1 cellular context compared by ENCODE assay signal in the genomic region with DNA sequence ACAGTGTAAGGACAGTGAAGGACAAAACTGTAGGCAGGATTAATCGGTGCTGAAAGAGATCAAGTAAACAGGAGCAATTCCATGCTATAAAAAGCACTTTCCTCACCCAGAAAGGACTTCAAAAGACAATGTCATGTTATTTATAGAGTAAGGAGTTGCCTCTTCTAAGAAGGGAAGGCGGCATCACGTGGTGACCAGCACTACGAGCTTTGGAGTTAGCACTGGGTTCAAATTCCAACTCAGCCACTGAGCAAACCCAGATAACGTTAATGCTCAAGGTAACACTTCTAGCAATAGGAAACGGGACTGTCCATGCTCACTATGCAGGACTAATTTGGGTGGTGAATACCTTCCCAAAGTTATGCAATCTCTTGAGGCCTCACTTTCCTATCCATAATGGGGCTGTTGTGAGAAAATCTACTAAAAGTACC.
TF ChIP-seq lines count a peak whose summit lies in the region.

No MANE protein-coding gene starts in this region.

TF ChIP-seq in HepG2, 621 proteins besides CTCF, POLR2A, EP300 and RAD21 (continued from another document and continues in another):
- TF ChIP-seq KAT8 (CRISPR knock-in tag; IDR thresholded peaks at IDR 0.05) (0 out of 2 replicates have a peak, but pooled peaks have one; percentile 30), MEF2D (CRISPR knock-in tag; IDR thresholded peaks at IDR 0.05) (peak; percentile 96), FOSL2 (CRISPR knock-in tag; IDR thresholded peaks at IDR 0.05) (peak; percentile 71), NAIF1 (CRISPR knock-in tag; IDR thresholded peaks at IDR 0.05; ENCODE audit: borderline replicate concordance) (peak; percentile 92), ZNF335 (CRISPR knock-in tag; IDR thresholded peaks at IDR 0.05) (no peak), MTF1 (CRISPR knock-in tag; IDR thresholded peaks at IDR 0.05) (0 out of 2 replicates have a peak, but pooled peaks have one; percentile 35), ZNF251 (CRISPR knock-in tag; IDR thresholded peaks at IDR 0.05) (no peak), YEATS4 (CRISPR knock-in tag; IDR thresholded peaks at IDR 0.05; ENCODE audit: borderline replicate concordance) (peak; percentile 80; the same call in 1 of the 2 replicates), ZNF75D (CRISPR knock-in tag; IDR thresholded peaks at IDR 0.05; ENCODE audit: borderline replicate concordance) (no peak), KDM1A (CRISPR knock-in tag; IDR thresholded peaks at IDR 0.05) (peak; percentile 13; the same call in 1 of the 2 replicates), SIX4 (CRISPR knock-in tag; IDR thresholded peaks at IDR 0.05) (peak; percentile 53), TP53 (CRISPR knock-in tag; conservative IDR thresholded peaks at IDR 0.05) (peak; percentile 48; the same call in 1 of the 2 replicates), NR2F2 (IDR thresholded peaks at IDR 0.05; ENCODE audit: borderline replicate concordance, low read depth) (peak; percentile 25; the same call in 1 of the 2 replicates), MXD4 (CRISPR knock-in tag; IDR thresholded peaks at IDR 0.05) (no peak), HHEX (CRISPR knock-in tag; IDR thresholded peaks at IDR 0.05) (peak; percentile 55; the same call in 1 of the 2 replicates), ZNF709 (CRISPR knock-in tag; IDR thresholded peaks at IDR 0.05) (peak; percentile 19; the same call in 1 of the 2 replicates), FOXK1 (CRISPR knock-in tag; IDR thresholded peaks at IDR 0.05; ENCODE audit: borderline replicate concordance, low read depth) (no peak), ZNF180 (CRISPR knock-in tag; IDR thresholded peaks at IDR 0.05; ENCODE audit: borderline replicate concordance, low read depth) (no peak), SPEN (CRISPR knock-in tag; IDR thresholded peaks at IDR 0.05; ENCODE audit: low read depth) (peak; percentile 62; the same call in 1 of the 2 replicates), FOXJ3 (CRISPR knock-in tag; IDR thresholded peaks at IDR 0.05; ENCODE audit: borderline replicate concordance) (peak; percentile 71; the same call in 1 of the 2 replicates), DR1 (CRISPR knock-in tag; IDR thresholded peaks at IDR 0.05) (0 out of 2 replicates have a peak, but pooled peaks have one; percentile 41), ZNF296 (CRISPR knock-in tag; conservative IDR thresholded peaks at IDR 0.05) (no peak), RORA (CRISPR knock-in tag; IDR thresholded peaks at IDR 0.05) (no peak), POGZ (CRISPR knock-in tag; IDR thresholded peaks at IDR 0.05) (peak; percentile 89), CEBPG (CRISPR knock-in tag; IDR thresholded peaks at IDR 0.05) (peak; percentile 94), IRF2 (CRISPR knock-in tag; IDR thresholded peaks at IDR 0.05) (peak; percentile 46; the same call in 1 of the 2 replicates), HNF4A (CRISPR knock-in tag; IDR thresholded peaks at IDR 0.05) (peak; percentile 99), FOXM1 (CRISPR knock-in tag; IDR thresholded peaks at IDR 0.05) (no peak; the same call in 1 of the 2 replicates), TCF12 (IDR thresholded peaks at IDR 0.05) (no peak), TCF12 (CRISPR knock-in tag; IDR thresholded peaks at IDR 0.05) (no peak), ZFX (CRISPR knock-in tag; IDR thresholded peaks at IDR 0.05; ENCODE audit: low read depth) (peak; percentile 32), ZNF12 (CRISPR knock-in tag; IDR thresholded peaks at IDR 0.05) (peak; percentile 27; the same call in 1 of the 2 replicates), CREB1 (IDR thresholded peaks at IDR 0.05) (no peak), CREB1 (CRISPR knock-in tag; IDR thresholded peaks at IDR 0.05) (peak; percentile 58), ZBTB21 (CRISPR knock-in tag; IDR thresholded peaks at IDR 0.05) (0 out of 2 replicates have a peak, but pooled peaks have one; percentile 22), ZC3H4 (CRISPR knock-in tag; IDR thresholded peaks at IDR 0.05; ENCODE audit: borderline replicate concordance) (no peak; the same call in 1 of the 2 replicates), SMAD3 (CRISPR knock-in tag; IDR thresholded peaks at IDR 0.05) (peak; percentile 20; the same call in 1 of the 2 replicates), ARNTL (CRISPR knock-in tag; IDR thresholded peaks at IDR 0.05) (peak; percentile 68; the same call in 1 of the 2 replicates), REXO4 (CRISPR knock-in tag; IDR thresholded peaks at IDR 0.05; ENCODE audit: borderline replicate concordance) (no peak), ZNF44 (CRISPR knock-in tag; IDR thresholded peaks at IDR 0.05) (no peak), ZNF878 (CRISPR knock-in tag; IDR thresholded peaks at IDR 0.05) (peak; percentile 81), NFRKB (IDR thresholded peaks at IDR 0.05) (no peak), RARA (CRISPR knock-in tag; IDR thresholded peaks at IDR 0.05) (peak; percentile 64), ZNF34 (CRISPR knock-in tag; IDR thresholded peaks at IDR 0.05; ENCODE audit: borderline replicate concordance) (no peak), HMG20A (CRISPR knock-in tag; IDR thresholded peaks at IDR 0.05; ENCODE audit: borderline replicate concordance) (peak; percentile 80), JUND (CRISPR knock-in tag; IDR thresholded peaks at IDR 0.05) (peak; percentile 31; the same call in 1 of the 2 replicates), NFIC (IDR thresholded peaks at IDR 0.05; ENCODE audit: low read length) (peak; percentile 64)
- TF ChIP-seq, protein P1, sequence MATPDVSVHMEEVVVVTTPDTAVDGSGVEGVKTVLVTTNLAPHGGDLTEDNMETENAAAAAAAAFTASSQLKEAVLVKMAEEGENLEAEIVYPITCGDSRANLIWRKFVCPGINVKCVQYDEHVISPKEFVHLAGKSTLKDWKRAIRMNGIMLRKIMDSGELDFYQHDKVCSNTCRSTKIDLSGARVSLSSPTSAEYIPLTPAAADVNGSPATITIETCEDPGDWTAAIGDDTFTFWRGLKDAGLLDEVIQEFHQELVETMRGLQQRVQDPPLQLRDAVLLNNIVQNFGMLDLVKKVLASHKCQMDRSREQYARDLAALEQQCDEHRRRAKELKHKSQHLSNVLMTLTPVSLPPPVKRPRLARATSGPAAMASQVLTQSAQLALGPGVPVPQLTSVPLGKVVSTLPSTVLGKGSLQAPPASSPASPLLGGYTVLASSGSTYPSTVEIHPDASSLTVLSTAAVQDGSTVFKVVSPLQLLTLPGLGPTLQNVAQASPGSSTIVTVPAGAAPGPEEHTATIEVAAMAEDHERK (CRISPR knock-in tag; IDR thresholded peaks at IDR 0.05; ENCODE audit: low read depth), result no peak
- TF ChIP-seq, protein P2, sequence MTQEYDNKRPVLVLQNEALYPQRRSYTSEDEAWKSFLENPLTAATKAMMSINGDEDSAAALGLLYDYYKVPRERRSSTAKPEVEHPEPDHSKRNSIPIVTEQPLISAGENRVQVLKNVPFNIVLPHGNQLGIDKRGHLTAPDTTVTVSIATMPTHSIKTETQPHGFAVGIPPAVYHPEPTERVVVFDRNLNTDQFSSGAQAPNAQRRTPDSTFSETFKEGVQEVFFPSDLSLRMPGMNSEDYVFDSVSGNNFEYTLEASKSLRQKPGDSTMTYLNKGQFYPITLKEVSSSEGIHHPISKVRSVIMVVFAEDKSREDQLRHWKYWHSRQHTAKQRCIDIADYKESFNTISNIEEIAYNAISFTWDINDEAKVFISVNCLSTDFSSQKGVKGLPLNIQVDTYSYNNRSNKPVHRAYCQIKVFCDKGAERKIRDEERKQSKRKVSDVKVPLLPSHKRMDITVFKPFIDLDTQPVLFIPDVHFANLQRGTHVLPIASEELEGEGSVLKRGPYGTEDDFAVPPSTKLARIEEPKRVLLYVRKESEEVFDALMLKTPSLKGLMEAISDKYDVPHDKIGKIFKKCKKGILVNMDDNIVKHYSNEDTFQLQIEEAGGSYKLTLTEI (CRISPR knock-in tag; conservative IDR thresholded peaks at IDR 0.05), result no peak
- TF ChIP-seq, protein P3, sequence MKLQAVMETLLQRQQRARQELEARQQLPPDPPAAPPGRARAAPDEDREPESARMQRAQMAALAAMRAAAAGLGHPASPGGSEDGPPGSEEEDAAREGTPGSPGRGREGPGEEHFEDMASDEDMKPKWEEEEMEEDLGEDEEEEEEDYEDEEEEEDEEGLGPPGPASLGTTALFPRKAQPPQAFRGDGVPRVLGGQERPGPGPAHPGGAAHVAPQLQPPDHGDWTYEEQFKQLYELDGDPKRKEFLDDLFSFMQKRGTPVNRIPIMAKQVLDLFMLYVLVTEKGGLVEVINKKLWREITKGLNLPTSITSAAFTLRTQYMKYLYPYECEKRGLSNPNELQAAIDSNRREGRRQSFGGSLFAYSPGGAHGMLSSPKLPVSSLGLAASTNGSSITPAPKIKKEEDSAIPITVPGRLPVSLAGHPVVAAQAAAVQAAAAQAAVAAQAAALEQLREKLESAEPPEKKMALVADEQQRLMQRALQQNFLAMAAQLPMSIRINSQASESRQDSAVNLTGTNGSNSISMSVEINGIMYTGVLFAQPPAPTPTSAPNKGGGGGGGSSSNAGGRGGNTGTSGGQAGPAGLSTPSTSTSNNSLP (IDR thresholded peaks at IDR 0.05; ENCODE audit: low read depth, low read length), result peak; percentile 53; the same call in 1 of the 2 replicates
- TF ChIP-seq, protein P4, sequence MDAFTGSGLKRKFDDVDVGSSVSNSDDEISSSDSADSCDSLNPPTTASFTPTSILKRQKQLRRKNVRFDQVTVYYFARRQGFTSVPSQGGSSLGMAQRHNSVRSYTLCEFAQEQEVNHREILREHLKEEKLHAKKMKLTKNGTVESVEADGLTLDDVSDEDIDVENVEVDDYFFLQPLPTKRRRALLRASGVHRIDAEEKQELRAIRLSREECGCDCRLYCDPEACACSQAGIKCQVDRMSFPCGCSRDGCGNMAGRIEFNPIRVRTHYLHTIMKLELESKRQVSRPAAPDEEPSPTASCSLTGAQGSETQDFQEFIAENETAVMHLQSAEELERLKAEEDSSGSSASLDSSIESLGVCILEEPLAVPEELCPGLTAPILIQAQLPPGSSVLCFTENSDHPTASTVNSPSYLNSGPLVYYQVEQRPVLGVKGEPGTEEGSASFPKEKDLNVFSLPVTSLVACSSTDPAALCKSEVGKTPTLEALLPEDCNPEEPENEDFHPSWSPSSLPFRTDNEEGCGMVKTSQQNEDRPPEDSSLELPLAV (CRISPR knock-in tag; conservative IDR thresholded peaks at IDR 0.05; ENCODE audit: low read depth), result no peak
- TF ChIP-seq, protein P5, sequence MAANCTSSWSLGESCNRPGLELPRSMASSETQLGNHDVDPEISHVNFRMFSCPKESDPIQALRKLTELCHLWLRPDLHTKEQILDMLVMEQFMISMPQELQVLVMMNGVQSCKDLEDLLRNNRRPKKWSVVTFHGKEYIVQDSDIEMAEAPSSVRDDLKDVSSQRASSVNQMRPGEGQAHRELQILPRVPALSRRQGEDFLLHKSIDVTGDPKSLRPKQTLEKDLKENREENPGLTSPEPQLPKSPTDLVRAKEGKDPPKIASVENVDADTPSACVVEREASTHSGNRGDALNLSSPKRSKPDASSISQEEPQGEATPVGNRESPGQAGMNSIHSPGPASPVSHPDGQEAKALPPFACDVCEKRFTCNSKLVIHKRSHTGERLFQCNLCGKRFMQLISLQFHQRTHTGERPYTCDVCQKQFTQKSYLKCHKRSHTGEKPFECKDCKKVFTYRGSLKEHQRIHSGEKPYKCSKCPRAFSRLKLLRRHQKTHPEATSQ (CRISPR knock-in tag; IDR thresholded peaks at IDR 0.05; ENCODE audit: borderline replicate concordance), result peak; percentile 65; the same call in 1 of the 2 replicates
- TF ChIP-seq, protein P6, sequence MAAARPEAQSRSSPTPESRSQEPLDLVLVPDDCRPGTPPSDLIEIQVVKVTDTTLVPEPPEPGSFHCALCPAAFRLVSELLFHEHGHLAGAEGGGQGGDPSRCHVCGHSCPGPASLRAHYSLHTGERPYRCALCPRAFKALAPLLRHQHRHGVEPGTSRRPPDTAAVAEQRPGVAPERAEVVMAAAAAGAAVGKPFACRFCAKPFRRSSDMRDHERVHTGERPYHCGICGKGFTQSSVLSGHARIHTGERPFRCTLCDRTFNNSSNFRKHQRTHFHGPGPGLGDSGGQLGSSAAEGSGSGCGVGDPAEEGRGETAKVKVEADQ (CRISPR knock-in tag; IDR thresholded peaks at IDR 0.05; ENCODE audit: borderline replicate concordance), result no peak; the same call in 1 of the 2 replicates
- TF ChIP-seq, protein P7, sequence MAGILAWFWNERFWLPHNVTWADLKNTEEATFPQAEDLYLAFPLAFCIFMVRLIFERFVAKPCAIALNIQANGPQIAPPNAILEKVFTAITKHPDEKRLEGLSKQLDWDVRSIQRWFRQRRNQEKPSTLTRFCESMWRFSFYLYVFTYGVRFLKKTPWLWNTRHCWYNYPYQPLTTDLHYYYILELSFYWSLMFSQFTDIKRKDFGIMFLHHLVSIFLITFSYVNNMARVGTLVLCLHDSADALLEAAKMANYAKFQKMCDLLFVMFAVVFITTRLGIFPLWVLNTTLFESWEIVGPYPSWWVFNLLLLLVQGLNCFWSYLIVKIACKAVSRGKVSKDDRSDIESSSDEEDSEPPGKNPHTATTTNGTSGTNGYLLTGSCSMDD (CRISPR knock-in tag; IDR thresholded peaks at IDR 0.05), result no peak
- TF ChIP-seq, protein P8, sequence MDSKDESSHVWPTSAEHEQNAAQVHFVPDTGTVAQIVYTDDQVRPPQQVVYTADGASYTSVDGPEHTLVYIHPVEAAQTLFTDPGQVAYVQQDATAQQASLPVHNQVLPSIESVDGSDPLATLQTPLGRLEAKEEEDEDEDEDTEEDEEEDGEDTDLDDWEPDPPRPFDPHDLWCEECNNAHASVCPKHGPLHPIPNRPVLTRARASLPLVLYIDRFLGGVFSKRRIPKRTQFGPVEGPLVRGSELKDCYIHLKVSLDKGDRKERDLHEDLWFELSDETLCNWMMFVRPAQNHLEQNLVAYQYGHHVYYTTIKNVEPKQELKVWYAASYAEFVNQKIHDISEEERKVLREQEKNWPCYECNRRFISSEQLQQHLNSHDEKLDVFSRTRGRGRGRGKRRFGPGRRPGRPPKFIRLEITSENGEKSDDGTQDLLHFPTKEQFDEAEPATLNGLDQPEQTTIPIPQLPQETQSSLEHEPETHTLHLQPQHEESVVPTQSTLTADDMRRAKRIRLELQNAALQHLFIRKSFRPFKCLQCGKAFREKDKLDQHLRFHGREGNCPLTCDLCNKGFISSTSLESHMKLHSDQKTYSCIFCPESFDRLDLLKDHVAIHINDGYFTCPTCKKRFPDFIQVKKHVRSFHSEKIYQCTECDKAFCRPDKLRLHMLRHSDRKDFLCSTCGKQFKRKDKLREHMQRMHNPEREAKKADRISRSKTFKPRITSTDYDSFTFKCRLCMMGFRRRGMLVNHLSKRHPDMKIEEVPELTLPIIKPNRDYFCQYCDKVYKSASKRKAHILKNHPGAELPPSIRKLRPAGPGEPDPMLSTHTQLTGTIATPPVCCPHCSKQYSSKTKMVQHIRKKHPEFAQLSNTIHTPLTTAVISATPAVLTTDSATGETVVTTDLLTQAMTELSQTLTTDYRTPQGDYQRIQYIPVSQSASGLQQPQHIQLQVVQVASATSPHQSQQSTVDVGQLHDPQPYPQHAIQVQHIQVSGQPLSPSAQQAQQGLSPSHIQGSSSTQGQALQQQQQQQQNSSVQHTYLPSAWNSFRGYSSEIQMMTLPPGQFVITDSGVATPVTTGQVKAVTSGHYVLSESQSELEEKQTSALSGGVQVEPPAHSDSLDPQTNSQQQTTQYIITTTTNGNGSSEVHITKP (CRISPR knock-in tag; IDR thresholded peaks at IDR 0.05; ENCODE audit: low read depth), result no peak
- TF ChIP-seq, protein P9, sequence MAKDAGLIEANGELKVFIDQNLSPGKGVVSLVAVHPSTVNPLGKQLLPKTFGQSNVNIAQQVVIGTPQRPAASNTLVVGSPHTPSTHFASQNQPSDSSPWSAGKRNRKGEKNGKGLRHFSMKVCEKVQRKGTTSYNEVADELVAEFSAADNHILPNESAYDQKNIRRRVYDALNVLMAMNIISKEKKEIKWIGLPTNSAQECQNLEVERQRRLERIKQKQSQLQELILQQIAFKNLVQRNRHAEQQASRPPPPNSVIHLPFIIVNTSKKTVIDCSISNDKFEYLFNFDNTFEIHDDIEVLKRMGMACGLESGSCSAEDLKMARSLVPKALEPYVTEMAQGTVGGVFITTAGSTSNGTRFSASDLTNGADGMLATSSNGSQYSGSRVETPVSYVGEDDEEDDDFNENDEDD (CRISPR knock-in tag; IDR thresholded peaks at IDR 0.05; ENCODE audit: borderline replicate concordance), result peak; percentile 43; the same call in 1 of the 2 replicates
